In the genomic region with DNA sequence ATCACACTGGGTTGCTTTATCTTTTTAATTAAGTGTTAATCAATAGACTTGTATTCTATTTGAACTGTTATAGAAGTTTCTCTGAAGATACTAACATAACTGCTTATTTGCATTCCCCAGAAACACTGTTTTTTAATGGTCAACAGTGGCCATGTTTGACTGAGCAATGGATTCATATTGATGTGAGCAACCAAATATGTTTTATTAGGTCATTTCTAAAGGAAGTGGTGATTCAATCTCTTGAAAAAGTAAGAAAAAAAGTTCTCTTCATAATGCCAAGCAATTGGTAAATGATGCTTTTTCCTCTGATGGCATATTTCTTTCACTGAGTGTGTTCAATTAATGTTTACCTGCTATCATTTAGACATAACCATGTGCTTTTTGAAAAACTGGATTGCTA, we compare ENCODE assay signal across 20 cellular contexts.
A peak's percentile ranks its signal among the peaks of the same experiment; 100 is the strongest.
DNase-seq lines count a peak whose midpoint lies in the region; ATAC-seq and TF ChIP-seq lines count a peak whose summit lies in the region.
"Had no signal": no experiment of that assay in that cellular context is flagged by ENCODE, and none has a peak within 500 bp of the region (broad histone marks: within the 10 kb centered on the region; RNA-seq: fewer than 3 reads in every experiment).

No MANE protein-coding gene starts in this region.

- H3K79me2 ChIP-seq in parathyroid adenoma = no peaks in the 10 kb centered on the region

- no peak overlapping the region for H3K4me2 ChIP-seq in parathyroid adenoma (ENCODE audit: low read length)

- H3K4me3 Mint-ChIP-seq in HFFc6 = no peak overlapping the region
- H3K4me3 Mint-ChIP-seq in activated CD8-positive, alpha-beta T cell treated with anti-CD3 and anti-CD28 coated beads for 36 hours = no peak overlapping the region

- DNase-seq in HFFc6 (no peak), astrocyte of the spinal cord (ENCODE audit: low read depth, low spot score) (peak; percentile 18), fibroblast of mammary gland (ENCODE audit: low read depth) (peak; percentile 36), left cardiac atrium (no peak), ascending aorta (ENCODE audit: low spot score in 2 of 2) (no peak)
- no peak for DNase-seq in activated CD8-positive, alpha-beta T cell treated with anti-CD3 and anti-CD28 coated beads for 36 hours
- DNase-seq: AML-193, NCI-H1105, NCI-H1694, NCI-H2107, NCI-H2227 treated with DMSO at 0.1 percent for 48 hours, NCI-H524, NCI-H82, OCI-M1, RPMI8226, SHP77 treated with DMSO at 0.1 percent for 48 hours had no signal

- H3K4me3 ChIP-seq in astrocyte of the spinal cord (ENCODE audit: low read depth, low read length) = no peak overlapping the region
- H3K4me3 ChIP-seq in fibroblast of mammary gland (ENCODE audit: control insufficient read depth, low read depth, low read length) = no peak overlapping the region
- H3K4me3 ChIP-seq in parathyroid adenoma (ENCODE audit: low read depth, low read length) = no peak overlapping the region
- H3K4me3 ChIP-seq in ascending aorta = no peak overlapping the region
- H3K4me3 ChIP-seq: HAP-1 had no signal

- H3K27ac ChIP-seq in parathyroid adenoma = no peak overlapping the region
- no peak overlapping the region for H3K27ac ChIP-seq in ascending aorta
- H3K27ac ChIP-seq: C4-2B had no signal

- peaks cover 89% of the 10 kb centered on the region for H3K4me1 Mint-ChIP-seq in HFFc6 (ENCODE audit: low read depth)
- H3K4me1 Mint-ChIP-seq in activated CD8-positive, alpha-beta T cell treated with anti-CD3 and anti-CD28 coated beads for 36 hours (ENCODE audit: low read depth) = no peaks in the 10 kb centered on the region

- no peaks in the 10 kb centered on the region for H3K27me3 ChIP-seq in parathyroid adenoma (ENCODE audit: control insufficient read depth, insufficient read depth, low read length)
- H3K27me3 ChIP-seq in ascending aorta = no peaks in the 10 kb centered on the region

- H3K9me3 ChIP-seq in parathyroid adenoma (ENCODE audit: control insufficient read depth, low read length) (no peaks in the 10 kb centered on the region), ascending aorta (no peaks in the 10 kb centered on the region)
- H3K9me3 ChIP-seq: HAP-1 had no signal

- in situ Hi-C loops in astrocyte of the spinal cord (cut with HindIII; ENCODE audit: low sequenced_read_pairs) = no loop called here

- intact Hi-C loops in left cardiac atrium (cut with DNase I) = loop anchor here in 1 of 2 donors (10.0 kb wide), 1 partner anchor 203 kb away; no protein-coding TSS in a partner anchor
- intact Hi-C loops in ascending aorta (cut with DNase I) = no loop called here
- intact Hi-C loops in activated CD8-positive, alpha-beta T cell treated with anti-CD3 and anti-CD28 coated beads for 36 hours (cut with micrococcal nuclease) = no loop called here

- peaks cover 18% of the 10 kb centered on the region for H3K9me3 Mint-ChIP-seq in HFFc6
- H3K9me3 Mint-ChIP-seq in activated CD8-positive, alpha-beta T cell treated with anti-CD3 and anti-CD28 coated beads for 36 hours = no peaks in the 10 kb centered on the region

- no peak overlapping the region for H3K9ac ChIP-seq in parathyroid adenoma

- no peaks in the 10 kb centered on the region; the same call in 1 of the 2 replicates for H3K27me3 Mint-ChIP-seq in HFFc6 (ENCODE audit: insufficient read depth)
- H3K27me3 Mint-ChIP-seq in activated CD8-positive, alpha-beta T cell treated with anti-CD3 and anti-CD28 coated beads for 36 hours = peaks cover 6% of the 10 kb centered on the region

- H3K4me1 ChIP-seq in parathyroid adenoma (peaks cover 34% of the 10 kb centered on the region), ascending aorta (peaks cover 0 to 10% of the 10 kb centered on the region in 2 donors)
- H3K4me1 ChIP-seq: HAP-1 had no signal

- H2AFZ ChIP-seq in parathyroid adenoma = peak overlapping the region; percentile 0

- no peak for ATAC-seq in left cardiac atrium
- no peak for ATAC-seq in activated CD8-positive, alpha-beta T cell treated with anti-CD3 and anti-CD28 coated beads for 36 hours
- ATAC-seq in HG03520 (IDR thresholded peaks at IDR 0.05; ENCODE audit: unreplicated experiment) = no peak

- no peaks in the 10 kb centered on the region for H3K36me3 ChIP-seq in parathyroid adenoma (ENCODE audit: control insufficient read depth, insufficient read depth, low read length)
- no peaks in the 10 kb centered on the region for H3K36me3 ChIP-seq in ascending aorta
- H3K36me3 ChIP-seq: HAP-1 had no signal

- TF ChIP-seq CTCF in HFFc6 (IDR thresholded peaks at IDR 0.05) (no peak), astrocyte of the spinal cord (IDR thresholded peaks at IDR 0.05; ENCODE audit: low read depth, low read length) (no peak), fibroblast of mammary gland (conservative IDR thresholded peaks at IDR 0.05; ENCODE audit: control insufficient read depth, insufficient read depth, low read depth, low read length) (no peak), parathyroid adenoma (IDR thresholded peaks at IDR 0.05) (no peak), ascending aorta (IDR thresholded peaks at IDR 0.05) (no peak)
- no peak for TF ChIP-seq CTCF in activated CD8-positive, alpha-beta T cell treated with anti-CD3 and anti-CD28 coated beads for 36 hours (IDR thresholded peaks at IDR 0.05)

- peak overlapping the region; percentile 71; the same call in 1 of the 2 replicates for H3K27ac Mint-ChIP-seq in HFFc6
- H3K27ac Mint-ChIP-seq in activated CD8-positive, alpha-beta T cell treated with anti-CD3 and anti-CD28 coated beads for 36 hours = no peak overlapping the region

- CTCF ChIA-PET in activated CD8-positive, alpha-beta T cell treated with anti-CD3 and anti-CD28 coated beads for 36 hours (lab: Charles Lee) = no interaction called here

- H3K36me3 Mint-ChIP-seq in HFFc6 (ENCODE audit: low read depth) = peaks cover 40% of the 10 kb centered on the region
- no peaks in the 10 kb centered on the region for H3K36me3 Mint-ChIP-seq in activated CD8-positive, alpha-beta T cell treated with anti-CD3 and anti-CD28 coated beads for 36 hours (ENCODE audit: low read depth)

- POLR2A ChIA-PET in activated CD8-positive, alpha-beta T cell treated with anti-CD3 and anti-CD28 coated beads for 36 hours (lab: Charles Lee) = no interaction called here

Comparison
In these comparisons a context has a peak if more than half of its experiments do, and no peak if none do; other contexts are left out.
1. DNase-seq: peak in astrocyte of the spinal cord (single experiment) and fibroblast of mammary gland (single experiment); none in HFFc6 (single experiment), left cardiac atrium (single experiment), ascending aorta (0 of 2) and activated CD8-positive, alpha-beta T cell treated with anti-CD3 and anti-CD28 coated beads for 36 hours (single experiment).